10 cellular contexts compared by ENCODE assay signal in the genomic region with DNA sequence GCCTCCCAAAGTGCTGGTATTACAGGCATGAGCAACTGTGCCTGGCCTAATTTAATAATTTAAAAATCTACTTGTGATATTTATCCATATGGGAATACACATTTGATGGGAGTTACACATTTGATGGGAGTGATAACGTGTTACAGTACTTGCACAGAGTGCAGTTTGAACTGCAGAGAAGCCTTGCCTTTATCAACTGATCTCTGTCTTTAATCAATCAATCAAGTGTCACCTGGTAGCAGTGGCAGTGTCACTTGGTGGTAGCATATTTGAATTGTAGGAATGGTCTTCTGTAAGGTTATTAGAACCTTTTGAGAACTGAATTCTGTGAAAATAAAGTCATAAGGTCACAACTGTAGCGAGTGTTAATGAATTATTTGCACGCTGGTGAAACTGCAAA. TPM values are rescaled to one million over a fixed set of nuclear protein-coding genes. Genes with fewer than 3 reads are reported as not detected.
"Had no signal": no experiment of that assay in that cellular context is flagged by ENCODE, and none has a peak within 500 bp of the region (broad histone marks: within the 10 kb centered on the region; RNA-seq: fewer than 3 reads in every experiment).

No MANE protein-coding gene starts in this region.

- H3K27ac ChIP-seq: GM23248 had no signal

- H3K36me3 ChIP-seq: HAP-1 had no signal

- H3K9me3 ChIP-seq: HAP-1 had no signal

- H3K9ac ChIP-seq: GM23248 had no signal

- ATAC-seq: HCT116 had no signal

- H3K4me3 ChIP-seq: GM23248, HAP-1 had no signal

- H3K9me3 Mint-ChIP-seq: HFFc6 had no signal

- DNase-seq: GM23248, GOT3, H7, HFFc6, IMR-90, KBM-7 had no signal

- H3K27ac Mint-ChIP-seq: HFFc6 had no signal

- H3K4me3 Mint-ChIP-seq: HFFc6 had no signal

- H2AFZ ChIP-seq: GM23248 had no signal

- FAIRE-seq: HTR-8/SVneo had no signal

RNA-seq across cellular contexts. Expression of a gene that starts 37.8 kb away (rescaled TPM):
- total RNA-seq: GM23248, H4, H7, HFFc6, IMR-90 had no signal
- polyA plus RNA-seq: GM23248, IMR-90 had no signal
